Comparison of ENCODE assay signal across 36 cellular contexts in the genomic region with DNA sequence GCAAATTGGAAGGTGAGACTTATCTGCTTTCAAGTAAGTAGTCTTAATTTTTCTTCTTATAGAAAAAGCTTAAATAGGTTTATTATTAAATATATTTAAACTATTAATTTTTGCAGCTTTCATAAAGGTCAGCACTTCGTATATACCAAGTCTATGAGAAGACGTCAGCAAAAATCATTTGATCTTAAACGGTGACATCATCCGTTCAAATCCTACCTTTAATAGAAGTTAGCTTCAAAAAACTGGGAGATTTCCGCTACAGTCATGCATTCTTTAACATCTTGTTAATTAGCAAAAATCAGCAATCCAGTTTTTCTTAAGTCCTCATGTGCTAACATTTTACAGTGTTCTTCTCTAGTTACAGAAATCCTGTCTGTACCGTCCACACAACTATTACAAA. TPM values are rescaled to one million over a fixed set of nuclear protein-coding genes. Genes with fewer than 3 reads are reported as not detected.
"Had no signal": no experiment of that assay in that cellular context is flagged by ENCODE, and none has a peak within 500 bp of the region (broad histone marks: within the 10 kb centered on the region; RNA-seq: fewer than 3 reads in every experiment).

No MANE protein-coding gene starts in this region.

- H3K9me3 Mint-ChIP-seq: activated B cell treated with CpG ODN at 0.5 μM for 24 hours; activated CD8-positive, alpha-beta T cell treated with anti-CD3 and anti-CD28 coated beads for 36 hours; activated naive CD4-positive, alpha-beta T cell treated with anti-CD3 and anti-CD28 coated beads for 36 hours; activated naive CD4-positive, alpha-beta T cell treated with anti-CD3 and anti-CD28 coated beads, Interleukin-2, amount 50 U/mL, for 24 hours; activated naive CD8-positive, alpha-beta T cell treated with anti-CD3 and anti-CD28 coated beads for 36 hours; activated naive CD8-positive, alpha-beta T cell treated with anti-CD3 and anti-CD28 coated beads, Interleukin-2, amount 50 U/mL, for 24 hours; activated T-cell treated with anti-CD3 and anti-CD28 coated beads, Interleukin-2, amount 50 U/mL, for 4 hours; activated T-helper 17 cell treated with anti-CD3 and anti-CD28 coated beads, Interleukin-2, amount 50 U/mL, for 72 hours; central memory CD8-positive, alpha-beta T cell; dendritic cell treated with granulocyte-macrophage colony-stimulating factor and Interleukin-4, amounts not matched to agents 40 ng/mL and 50 ng/mL, for 4 days; T-helper 2 cell treated with Interferon-gamma antibody and Interleukin-4, amounts not matched to agents 5 μg/mL and 100 μg/mL, for 36 hours had no signal

- H3K4me1 Mint-ChIP-seq: activated B cell treated with CpG ODN at 0.5 μM for 24 hours; activated naive CD4-positive, alpha-beta T cell treated with anti-CD3 and anti-CD28 coated beads, Interleukin-2, amount 50 U/mL, for 24 hours; activated naive CD8-positive, alpha-beta T cell treated with anti-CD3 and anti-CD28 coated beads for 36 hours; activated naive CD8-positive, alpha-beta T cell treated with anti-CD3 and anti-CD28 coated beads, Interleukin-2, amount 50 U/mL, for 24 hours; activated T-helper 17 cell treated with anti-CD3 and anti-CD28 coated beads, Interleukin-2, amount 50 U/mL, for 72 hours; central memory CD8-positive, alpha-beta T cell; endodermal cell had no signal

- H3K9me3 ChIP-seq: adrenal gland, esophagus muscularis mucosa, gastrocnemius medialis, heart right ventricle had no signal

- H3K27me3 Mint-ChIP-seq: activated naive CD4-positive, alpha-beta T cell treated with anti-CD3 and anti-CD28 coated beads, Interleukin-2, amount 50 U/mL, for 24 hours; activated naive CD8-positive, alpha-beta T cell treated with anti-CD3 and anti-CD28 coated beads for 36 hours; activated naive CD8-positive, alpha-beta T cell treated with anti-CD3 and anti-CD28 coated beads, Interleukin-2, amount 50 U/mL, for 24 hours; activated T-helper 17 cell treated with anti-CD3 and anti-CD28 coated beads, Interleukin-2, amount 50 U/mL, for 72 hours; central memory CD8-positive, alpha-beta T cell had no signal

- DNase-seq: activated B cell treated with CpG ODN at 0.5 μM for 24 hours; activated CD4-positive, alpha-beta T cell treated with anti-CD3 and anti-CD28 coated beads for 48 hours; activated CD4-positive, alpha-beta T cell treated with anti-CD3 and anti-CD28 coated beads, Interleukin-2, amount 50 U/mL, for 1 hour; activated CD4-positive, alpha-beta T cell treated with anti-CD3 and anti-CD28 coated beads, Interleukin-2, amount 50 U/mL, for 48 hours; activated CD8-positive, alpha-beta memory T cell treated with anti-CD3 and anti-CD28 coated beads for 24 hours; activated CD8-positive, alpha-beta T cell treated with anti-CD3 and anti-CD28 coated beads for 36 hours; activated effector memory CD4-positive, alpha-beta T cell treated with Interleukin-2 at 50 U/mL for 16 hours; activated gamma-delta T cell treated with Interleukin-2 at 50 U/mL for 16 hours; activated naive CD4-positive, alpha-beta T cell treated with anti-CD3 and anti-CD28 coated beads for 36 hours; activated naive CD8-positive, alpha-beta T cell treated with anti-CD3 and anti-CD28 coated beads for 36 hours; activated naive CD8-positive, alpha-beta T cell treated with anti-CD3 and anti-CD28 coated beads, Interleukin-2, amount 50 U/mL, for 24 hours; activated T-cell treated with anti-CD3 and anti-CD28 coated beads, Interleukin-2, amount 50 U/mL, for 4 hours; adrenal gland; amygdala; aorta; dorsolateral prefrontal cortex; effector memory CD4-positive, alpha-beta T cell; endodermal cell; erythroblast; foreskin keratinocyte; gastrocnemius medialis; heart right ventricle; T-helper 1 cell; T-helper 17 cell; T1000; WERI-Rb-1 had no signal

- H3K27ac ChIP-seq: adrenal gland, coronary artery, dorsolateral prefrontal cortex, esophagus muscularis mucosa, foreskin keratinocyte, gastrocnemius medialis, heart right ventricle, WERI-Rb-1 had no signal

- H3K4me1 ChIP-seq: adrenal gland, esophagus muscularis mucosa, foreskin keratinocyte, gastrocnemius medialis had no signal

- H3K4me3 ChIP-seq: adrenal gland, coronary artery, dorsolateral prefrontal cortex, esophagus muscularis mucosa, gastrocnemius medialis, heart right ventricle had no signal

- FAIRE-seq: bronchial epithelial cell had no signal

- H3K27ac Mint-ChIP-seq: activated B cell treated with CpG ODN at 0.5 μM for 24 hours; activated CD8-positive, alpha-beta T cell treated with anti-CD3 and anti-CD28 coated beads for 36 hours; activated naive CD4-positive, alpha-beta T cell treated with anti-CD3 and anti-CD28 coated beads for 36 hours; activated naive CD4-positive, alpha-beta T cell treated with anti-CD3 and anti-CD28 coated beads, Interleukin-2, amount 50 U/mL, for 24 hours; activated naive CD8-positive, alpha-beta T cell treated with anti-CD3 and anti-CD28 coated beads for 36 hours; activated naive CD8-positive, alpha-beta T cell treated with anti-CD3 and anti-CD28 coated beads, Interleukin-2, amount 50 U/mL, for 24 hours; activated T-helper 17 cell treated with anti-CD3 and anti-CD28 coated beads, Interleukin-2, amount 50 U/mL, for 72 hours; brain; dendritic cell treated with granulocyte-macrophage colony-stimulating factor and Interleukin-4, amounts not matched to agents 40 ng/mL and 50 ng/mL, for 4 days; endodermal cell; T-helper 17 cell; T-helper 2 cell treated with Interferon-gamma antibody and Interleukin-4, amounts not matched to agents 5 μg/mL and 100 μg/mL, for 36 hours had no signal

- H3K36me3 Mint-ChIP-seq: activated naive CD4-positive, alpha-beta T cell treated with anti-CD3 and anti-CD28 coated beads, Interleukin-2, amount 50 U/mL, for 24 hours; activated naive CD8-positive, alpha-beta T cell treated with anti-CD3 and anti-CD28 coated beads for 36 hours; brain had no signal

- H3K36me3 ChIP-seq: adrenal gland, esophagus muscularis mucosa, gastrocnemius medialis, heart right ventricle, WERI-Rb-1 had no signal

- H3K27me3 ChIP-seq: adrenal gland, esophagus muscularis mucosa, foreskin keratinocyte, gastrocnemius medialis had no signal

- H3K4me3 Mint-ChIP-seq: activated B cell treated with CpG ODN at 0.5 μM for 24 hours; activated CD8-positive, alpha-beta T cell treated with anti-CD3 and anti-CD28 coated beads for 36 hours; activated naive CD4-positive, alpha-beta T cell treated with anti-CD3 and anti-CD28 coated beads for 36 hours; activated naive CD4-positive, alpha-beta T cell treated with anti-CD3 and anti-CD28 coated beads, Interleukin-2, amount 50 U/mL, for 24 hours; activated naive CD8-positive, alpha-beta T cell treated with anti-CD3 and anti-CD28 coated beads for 36 hours; activated naive CD8-positive, alpha-beta T cell treated with anti-CD3 and anti-CD28 coated beads, Interleukin-2, amount 50 U/mL, for 24 hours; activated T-cell treated with anti-CD3 and anti-CD28 coated beads, Interleukin-2, amount 50 U/mL, for 4 hours; activated T-helper 17 cell treated with anti-CD3 and anti-CD28 coated beads, Interleukin-2, amount 50 U/mL, for 72 hours; brain; central memory CD8-positive, alpha-beta T cell; dendritic cell treated with granulocyte-macrophage colony-stimulating factor and Interleukin-4, amounts not matched to agents 40 ng/mL and 50 ng/mL, for 4 days; endodermal cell; T-helper 17 cell; T-helper 2 cell treated with Interferon-gamma antibody and Interleukin-4, amounts not matched to agents 5 μg/mL and 100 μg/mL, for 36 hours had no signal

- ATAC-seq: activated CD4-positive, CD25-positive, alpha-beta regulatory T cell treated with anti-CD3 and anti-CD28 coated beads, Interleukin-2, amount 50 U/mL, for 24 hours; activated CD8-positive, alpha-beta T cell treated with anti-CD3 and anti-CD28 coated beads for 36 hours; activated naive CD8-positive, alpha-beta T cell treated with anti-CD3 and anti-CD28 coated beads, Interleukin-2, amount 50 U/mL, for 24 hours; activated T-cell treated with anti-CD3 and anti-CD28 coated beads, Interleukin-2, amount 50 U/mL, for 4 hours; activated T-helper 17 cell treated with anti-CD3 and anti-CD28 coated beads, Interleukin-2, amount 50 U/mL, for 72 hours; foreskin keratinocyte; gastrocnemius medialis; heart right ventricle; T-helper 17 cell had no signal

RNA-seq across cellular contexts. Expression of a gene that starts 58.6 kb away (rescaled TPM):
- total RNA-seq: activated B cell treated with CpG ODN at 0.5 μM for 24 hours; activated CD8-positive, alpha-beta T cell treated with anti-CD3 and anti-CD28 coated beads for 36 hours; activated naive CD4-positive, alpha-beta T cell treated with anti-CD3 and anti-CD28 coated beads for 36 hours; activated naive CD8-positive, alpha-beta T cell treated with anti-CD3 and anti-CD28 coated beads for 36 hours; activated T-cell treated with anti-CD3 and anti-CD28 coated beads, Interleukin-2, amount 50 U/mL, for 4 hours; activated T-helper 17 cell treated with anti-CD3 and anti-CD28 coated beads, Interleukin-2, amount 50 U/mL, for 72 hours; aorta; bronchial epithelial cell; endodermal cell; esophagus muscularis mucosa; foreskin keratinocyte; gastrocnemius medialis; T-helper 17 cell had no signal
- polyA plus RNA-seq: aorta, foreskin keratinocyte, heart right ventricle had no signal
